In genomic region chr5:151243127-151243526, GRCh38 we compare ENCODE assay signal across 26 cellular contexts.
"Had no signal": no experiment of that assay in that cellular context is flagged by ENCODE, and none has a peak within 500 bp of the region (broad histone marks: within the 10 kb centered on the region; RNA-seq: fewer than 3 reads in every experiment).

No MANE protein-coding gene starts in this region.

- H3K4me3 Mint-ChIP-seq: effector memory CD8-positive, alpha-beta T cell; naive thymus-derived CD8-positive, alpha-beta T cell; neural crest cell; stimulated activated naive B cell treated with anti-CD40 and anti-IgM and Interleukin-4, amounts not matched to agents 10 μg/mL and 1 μg/mL and 100 μg/mL, for 72 hours; stimulated activated naive CD8-positive, alpha-beta T cell treated with anti-CD3 and anti-CD28 coated beads, Interleukin-15, Interleukin-2, amounts not matched to agents 100 ng/mL and 50 ng/mL, for 24 hours had no signal

- H3K36me3 Mint-ChIP-seq: naive thymus-derived CD8-positive, alpha-beta T cell; stimulated activated naive B cell treated with anti-CD40 and anti-IgM and Interleukin-4, amounts not matched to agents 10 μg/mL and 1 μg/mL and 100 μg/mL, for 72 hours had no signal

- H3K27me3 ChIP-seq: esophagus squamous epithelium, heart right ventricle, left lung, pancreas, right lobe of liver, transverse colon, upper lobe of right lung, uterus had no signal

- DNase-seq: cortex of kidney; effector memory CD8-positive, alpha-beta T cell; erythroblast; esophagus squamous epithelium; foreskin melanocyte; glutamatergic neuron; heart right ventricle; hippocampal formation; left cardiac atrium; left lung; mesendoderm; naive thymus-derived CD8-positive, alpha-beta T cell; pancreas; right lobe of liver; small intestine; stimulated activated CD4-positive, alpha-beta T cell treated with anti-CD3 and anti-CD28 coated beads, Interleukin-12 subunit alpha, Interleukin-12 subunit beta, amount 100 ng/mL, for 4 hours; stimulated activated CD4-positive, alpha-beta T cell treated with anti-CD3 and anti-CD28 coated beads, Interleukin-4, amount 100 ng/mL, for 24 hours; stimulated activated naive B cell treated with anti-CD40 and anti-IgM and Interleukin-4, amounts not matched to agents 10 μg/mL and 1 μg/mL and 100 μg/mL, for 72 hours; transverse colon; upper lobe of right lung; uterus had no signal

- ATAC-seq: effector memory CD8-positive, alpha-beta T cell; heart right ventricle; left cardiac atrium; left lung; naive thymus-derived CD8-positive, alpha-beta T cell; pancreas; right lobe of liver; stimulated activated naive B cell treated with anti-CD40 and anti-IgM and Interleukin-4, amounts not matched to agents 10 μg/mL and 1 μg/mL and 100 μg/mL, for 72 hours; upper lobe of right lung had no signal

- H3K27me3 Mint-ChIP-seq: effector memory CD8-positive, alpha-beta T cell; naive thymus-derived CD8-positive, alpha-beta T cell; progenitor cell of endocrine pancreas; stimulated activated naive B cell treated with anti-CD40 and anti-IgM and Interleukin-4, amounts not matched to agents 10 μg/mL and 1 μg/mL and 100 μg/mL, for 72 hours; stimulated activated naive CD8-positive, alpha-beta T cell treated with anti-CD3 and anti-CD28 coated beads, Interleukin-15, Interleukin-2, amounts not matched to agents 100 ng/mL and 50 ng/mL, for 24 hours had no signal

- H3K27ac Mint-ChIP-seq: progenitor cell of endocrine pancreas; stimulated activated naive B cell treated with anti-CD40 and anti-IgM and Interleukin-4, amounts not matched to agents 10 μg/mL and 1 μg/mL and 100 μg/mL, for 72 hours; stimulated activated naive CD8-positive, alpha-beta T cell treated with anti-CD3 and anti-CD28 coated beads, Interleukin-15, Interleukin-2, amounts not matched to agents 100 ng/mL and 50 ng/mL, for 24 hours had no signal

- H3K9me3 Mint-ChIP-seq: effector memory CD8-positive, alpha-beta T cell; naive thymus-derived CD8-positive, alpha-beta T cell; neural crest cell; stimulated activated naive B cell treated with anti-CD40 and anti-IgM and Interleukin-4, amounts not matched to agents 10 μg/mL and 1 μg/mL and 100 μg/mL, for 72 hours; stimulated activated naive CD8-positive, alpha-beta T cell treated with anti-CD3 and anti-CD28 coated beads, Interleukin-15, Interleukin-2, amounts not matched to agents 100 ng/mL and 50 ng/mL, for 24 hours had no signal

- H3K4me3 ChIP-seq: esophagus squamous epithelium, heart right ventricle, left lung, pancreas, right lobe of liver, suprapubic skin, transverse colon, upper lobe of right lung, uterus had no signal

- H3K4me1 ChIP-seq: esophagus squamous epithelium, pancreas, right lobe of liver, suprapubic skin, transverse colon had no signal

- H3K27ac ChIP-seq: esophagus squamous epithelium, heart right ventricle, left lung, neutrophil, pancreas, right lobe of liver, suprapubic skin, transverse colon, upper lobe of right lung, uterus had no signal

- H3K9me3 ChIP-seq: esophagus squamous epithelium, heart right ventricle, left lung, neutrophil, pancreas, right lobe of liver, suprapubic skin, transverse colon, upper lobe of right lung, uterus had no signal

- H3K36me3 ChIP-seq: esophagus squamous epithelium, heart right ventricle, left lung, neutrophil, pancreas, right lobe of liver, suprapubic skin, transverse colon, upper lobe of right lung, uterus had no signal
